In the genomic region with DNA sequence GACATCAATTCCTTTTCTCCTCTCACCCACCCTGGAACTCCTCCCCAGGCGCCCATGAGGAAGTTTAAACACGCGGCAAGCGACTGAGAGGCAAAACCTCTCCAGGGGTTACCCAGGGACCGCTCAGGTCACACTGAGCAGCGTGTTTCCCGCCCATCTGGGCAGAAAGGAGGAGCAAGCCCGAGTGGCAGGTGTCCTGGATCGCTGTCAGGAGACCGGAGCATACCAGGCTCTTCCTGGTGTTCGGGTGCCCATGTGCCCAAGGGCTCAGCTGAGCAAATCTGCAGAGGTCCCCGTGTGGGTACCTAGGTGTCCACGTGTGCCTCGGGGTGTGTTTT, we compare ENCODE assay signal across 8 cellular contexts. TPM values are rescaled to one million over a fixed set of nuclear protein-coding genes. Genes with fewer than 3 reads are reported as not detected.
DNase-seq lines count a peak whose midpoint lies in the region; ATAC-seq and TF ChIP-seq lines count a peak whose summit lies in the region.

No MANE protein-coding gene starts in this region.

- no peak for DNase-seq in T-helper 1 cell
- DNase-seq in NCI-H187 treated with DMSO at 0.1 percent for 48 hours (lab: John Stamatoyannopoulos, UW), result peak; percentile 31
- DNase-seq in activated CD4-positive, alpha-beta T cell treated with anti-CD3 and anti-CD28 coated beads, Interleukin-2, amount 10 ng/mL, durations not matched to agents 24 days and 14 days, result peak; percentile 85
- DNase-seq in ovary, result no peak
- no peak for DNase-seq in cortex of kidney (lab: John Stamatoyannopoulos, UW)

- peaks cover 10% of the 10 kb centered on the region for H3K36me3 Mint-ChIP-seq in T-helper 1 cell treated with Interleukin-12 subunit alpha and Interleukin-12 subunit beta and Interleukin-4 antibody, amounts not matched to agents 30 μg/mL and 1 μg/mL, for 36 hours (ENCODE audit: low read depth)
- H3K36me3 Mint-ChIP-seq in activated CD4-positive, alpha-beta T cell treated with anti-CD3 and anti-CD28 coated beads, Interleukin-2, amount 10 ng/mL, durations not matched to agents 24 days and 14 days (ENCODE audit: low read depth), result peaks cover 34% of the 10 kb centered on the region

- intact Hi-C loops in activated CD4-positive, alpha-beta T cell treated with anti-CD3 and anti-CD28 coated beads, Interleukin-2, amount 10 ng/mL, durations not matched to agents 24 days and 14 days (cut with micrococcal nuclease), result loop anchor here (1.0 to 2.0 kb wide), 6 partner anchors 9 to 116 kb away; a partner anchor contains a TSS
- intact Hi-C loops in ovary (cut with DNase I), result no loop called here

- H3K4me1 ChIP-seq in gastroesophageal sphincter (peaks cover 0 to 18% (median 4%) of the 10 kb centered on the region in 3 donors), ovary (ENCODE audit: insufficient read depth) (no peaks in the 10 kb centered on the region)

- H3K36me3 ChIP-seq in gastroesophageal sphincter (peaks cover 0 to 28% of the 10 kb centered on the region in 2 donors), ovary (no peaks in the 10 kb centered on the region)

- TF ChIP-seq EP300 in gastroesophageal sphincter (IDR thresholded peaks at IDR 0.05) (no peak), ovary (IDR thresholded peaks at IDR 0.05) (no peak)

- no peaks in the 10 kb centered on the region for H3K27me3 Mint-ChIP-seq in T-helper 1 cell treated with Interleukin-12 subunit alpha and Interleukin-12 subunit beta and Interleukin-4 antibody, amounts not matched to agents 30 μg/mL and 1 μg/mL, for 36 hours (ENCODE audit: low read depth)
- no peaks in the 10 kb centered on the region for H3K27me3 Mint-ChIP-seq in activated CD4-positive, alpha-beta T cell treated with anti-CD3 and anti-CD28 coated beads, Interleukin-2, amount 10 ng/mL, durations not matched to agents 24 days and 14 days

- WGBS in gastroesophageal sphincter (ENCODE audit: low coverage in 1 of 2), 2 donors, result 7% methylated on average over 2 of the region's 14 CpGs; no CpG with 5 or more reads in 1 of the 2 donors
- 0 to 1% (median 1%) methylated on average over 14 of the region's 14 CpGs for WGBS in ovary, 3 donors

- H3K9me3 Mint-ChIP-seq in T-helper 1 cell treated with Interleukin-12 subunit alpha and Interleukin-12 subunit beta and Interleukin-4 antibody, amounts not matched to agents 30 μg/mL and 1 μg/mL, for 36 hours, result no peaks in the 10 kb centered on the region
- no peaks in the 10 kb centered on the region for H3K9me3 Mint-ChIP-seq in activated CD4-positive, alpha-beta T cell treated with anti-CD3 and anti-CD28 coated beads, Interleukin-2, amount 10 ng/mL, durations not matched to agents 24 days and 14 days

- H3K4me3 Mint-ChIP-seq in T-helper 1 cell treated with Interleukin-12 subunit alpha and Interleukin-12 subunit beta and Interleukin-4 antibody, amounts not matched to agents 30 μg/mL and 1 μg/mL, for 36 hours, result peak overlapping the region; percentile 97
- peak overlapping the region; percentile 100 for H3K4me3 Mint-ChIP-seq in activated CD4-positive, alpha-beta T cell treated with anti-CD3 and anti-CD28 coated beads, Interleukin-2, amount 10 ng/mL, durations not matched to agents 24 days and 14 days

- TF ChIP-seq POLR2A in gastroesophageal sphincter (IDR thresholded peaks at IDR 0.05) (no peak), ovary (IDR thresholded peaks at IDR 0.05) (no peak)

- H3K4me1 Mint-ChIP-seq in T-helper 1 cell treated with Interleukin-12 subunit alpha and Interleukin-12 subunit beta and Interleukin-4 antibody, amounts not matched to agents 30 μg/mL and 1 μg/mL, for 36 hours (ENCODE audit: low read depth), result peaks cover 19% of the 10 kb centered on the region
- peaks cover 17% of the 10 kb centered on the region for H3K4me1 Mint-ChIP-seq in activated CD4-positive, alpha-beta T cell treated with anti-CD3 and anti-CD28 coated beads, Interleukin-2, amount 10 ng/mL, durations not matched to agents 24 days and 14 days

- H3K27me3 ChIP-seq in gastroesophageal sphincter (no peaks in the 10 kb centered on the region), ovary (no peaks in the 10 kb centered on the region)

- TF ChIP-seq CTCF in gastroesophageal sphincter (IDR thresholded peaks at IDR 0.05) (no peak), ovary (IDR thresholded peaks at IDR 0.05) (no peak)

- H3K4me3 ChIP-seq in gastroesophageal sphincter, result peak overlapping the region; percentile 59 to 82
- H3K4me3 ChIP-seq in ovary, result peak overlapping the region; percentile 66

- H3K27ac ChIP-seq in gastroesophageal sphincter (peak overlapping the region; percentile 15 to 97 (median 91)), ovary (peak overlapping the region in 1 of 2 donors; percentile 75)

- peak overlapping the region; percentile 100 for H3K27ac Mint-ChIP-seq in T-helper 1 cell treated with Interleukin-12 subunit alpha and Interleukin-12 subunit beta and Interleukin-4 antibody, amounts not matched to agents 30 μg/mL and 1 μg/mL, for 36 hours
- peak overlapping the region; percentile 100 for H3K27ac Mint-ChIP-seq in activated CD4-positive, alpha-beta T cell treated with anti-CD3 and anti-CD28 coated beads, Interleukin-2, amount 10 ng/mL, durations not matched to agents 24 days and 14 days

- ATAC-seq in HG02870 (IDR thresholded peaks at IDR 0.05; ENCODE audit: unreplicated experiment), result peak; percentile 11
- peak; percentile 7 for ATAC-seq in gastroesophageal sphincter

- H3K9me3 ChIP-seq in gastroesophageal sphincter (no peaks in the 10 kb centered on the region), ovary (no peaks in the 10 kb centered on the region)

RNA-seq across cellular contexts. Expression of a gene that starts 0.5 kb away (rescaled TPM):
- total RNA-seq in activated CD4-positive, alpha-beta T cell treated with anti-CD3 and anti-CD28 coated beads, Interleukin-2, amount 10 ng/mL, durations not matched to agents 24 days and 14 days, result 131 and 132 TPM in 2 replicates
- total RNA-seq in gastroesophageal sphincter (10 to 100 TPM in 3 of 4 donors, 1 to 10 TPM in 1; 7.3 to 14.5 (median 13.4) TPM), ovary (10 to 100 TPM in 2 of 7 donors, 1 to 10 TPM in 5; 6.0 to 12.1 (median 7.9) TPM)
- 1 to 10 TPM; 4.1 to 7.4 TPM for polyA plus RNA-seq in ovary

RNA-seq across cellular contexts. Expression of a gene that starts 17.7 kb away (rescaled TPM):
- 45.9 and 48.7 TPM in 2 replicates for total RNA-seq in activated CD4-positive, alpha-beta T cell treated with anti-CD3 and anti-CD28 coated beads, Interleukin-2, amount 10 ng/mL, durations not matched to agents 24 days and 14 days
- total RNA-seq in gastroesophageal sphincter (10 to 100 TPM; 28.5 to 50.7 (median 44.4) TPM), ovary (10 to 100 TPM; 11.8 to 20.3 (median 13.9) TPM)
- 10 to 100 TPM; 15.7 to 17.8 TPM for polyA plus RNA-seq in ovary

RNA-seq across cellular contexts. Expression of a gene that starts 27.1 kb away (rescaled TPM):
- 121 and 127 TPM in 2 replicates for total RNA-seq in activated CD4-positive, alpha-beta T cell treated with anti-CD3 and anti-CD28 coated beads, Interleukin-2, amount 10 ng/mL, durations not matched to agents 24 days and 14 days
- total RNA-seq in gastroesophageal sphincter, result 10 to 100 TPM; 35.0 to 46.4 (median 38.3) TPM
- total RNA-seq in ovary, result 10 to 100 TPM; 19.6 to 44.8 (median 34.3) TPM
- polyA plus RNA-seq in ovary, result 10 to 100 TPM; 34.1 to 46.4 TPM

RNA-seq across cellular contexts. Expression of a gene that starts 27.3 kb away (rescaled TPM):
- 84.2 and 86.9 TPM in 2 replicates for total RNA-seq in activated CD4-positive, alpha-beta T cell treated with anti-CD3 and anti-CD28 coated beads, Interleukin-2, amount 10 ng/mL, durations not matched to agents 24 days and 14 days
- total RNA-seq in gastroesophageal sphincter (10 to 100 TPM; 19.5 to 27.8 (median 24.5) TPM), ovary (10 to 100 TPM; 23.1 to 48.9 (median 38.3) TPM)
- 10 to 100 TPM; 18.2 to 39.6 TPM for polyA plus RNA-seq in ovary

Comparison
In these comparisons a context has a peak if more than half of its experiments do, and no peak if none do; other contexts are left out.
1. DNase-seq: peak in NCI-H187 treated with DMSO at 0.1 percent for 48 hours (single experiment) and activated CD4-positive, alpha-beta T cell treated with anti-CD3 and anti-CD28 coated beads, Interleukin-2, amount 10 ng/mL, durations not matched to agents 24 days and 14 days (single experiment); none in T-helper 1 cell (0 of 5), ovary (0 of 5) and cortex of kidney (single experiment).